ENCODE assay signal across 26 cellular contexts in genomic region chr15:91517491-91518200, GRCh38.
DNase-seq lines count a peak whose midpoint lies in the region; ATAC-seq, FAIRE-seq and TF ChIP-seq lines count a peak whose summit lies in the region.
"Had no signal": no experiment of that assay in that cellular context is flagged by ENCODE, and none has a peak within 500 bp of the region (broad histone marks: within the 10 kb centered on the region; RNA-seq: fewer than 3 reads in every experiment).

No MANE protein-coding gene starts in this region.

- H3K4me1 Mint-ChIP-seq in GM23338, result peaks cover 15% of the 10 kb centered on the region

- H3K4me3 Mint-ChIP-seq in GM23338, result no peak overlapping the region
- H3K4me3 Mint-ChIP-seq: activated CD4-positive, alpha-beta T cell treated with anti-CD3 and anti-CD28 coated beads, Interleukin-2, amount 10 ng/mL, durations not matched to agents 7 days and 5 days; neural crest cell had no signal

- H3K27me3 ChIP-seq in osteoblast (ENCODE audit: insufficient read depth, low read length) (no peaks in the 10 kb centered on the region), GM23338 (ENCODE audit: insufficient read depth) (no peaks in the 10 kb centered on the region), uterus (no peaks in the 10 kb centered on the region)
- H3K27me3 ChIP-seq: gastroesophageal sphincter, upper lobe of right lung had no signal

- H4K20me1 ChIP-seq in osteoblast (ENCODE audit: insufficient read depth, low read length), result no peaks in the 10 kb centered on the region
- no peaks in the 10 kb centered on the region for H4K20me1 ChIP-seq in GM23338 (replicated peaks; ENCODE audit: insufficient read depth)

- H3K36me3 Mint-ChIP-seq in GM23338 (ENCODE audit: low read depth), result no peaks in the 10 kb centered on the region; the same call in 2 of the 3 replicates

- peak; percentile 26 for FAIRE-seq in RCC 7860 (lab: Jason Lieb, UNC)
- FAIRE-seq: endometrium, GM12891 had no signal

- ATAC-seq in GM23338, result no peak
- ATAC-seq in GM21447 (IDR thresholded peaks at IDR 0.05; ENCODE audit: unreplicated experiment), result no peak
- ATAC-seq: gastroesophageal sphincter, psoas muscle, Right ventricle myocardium inferior, upper lobe of right lung had no signal

- no peak overlapping the region for H3K27ac Mint-ChIP-seq in GM23338
- H3K27ac Mint-ChIP-seq: activated CD4-positive, alpha-beta T cell treated with anti-CD3 and anti-CD28 coated beads, Interleukin-2, amount 10 ng/mL, durations not matched to agents 7 days and 5 days had no signal

- peak; percentile 48 for DNase-seq in GDM1 (lab: John Stamatoyannopoulos, UW)
- peak; percentile 62 for DNase-seq in RCC 7860 (ENCODE audit: low spot score)
- no peak for DNase-seq in epithelial cell of prostate (ENCODE audit: low read depth, low spot score)
- DNase-seq in osteoblast (ENCODE audit: insufficient read length, low spot score, missing footprints), result no peak
- no peak for DNase-seq in GM23338 (ENCODE audit: low spot score)
- no peak for DNase-seq in uterus
- no peak for DNase-seq in activated CD4-positive, alpha-beta T cell treated with anti-CD3 and anti-CD28 coated beads for 4 hours
- DNase-seq: activated CD4-positive, alpha-beta T cell treated with anti-CD3 and anti-CD28 coated beads, Interleukin-2, amount 10 ng/mL, durations not matched to agents 7 days and 5 days; activated CD8-positive, alpha-beta memory T cell treated with anti-CD3 and anti-CD28 coated beads, Interleukin-2, amount 50 U/mL, for 48 hours; activated gamma-delta T cell; amygdala; cerebellar nuclear complex; left colon; midbrain; NCI-H1048; NCI-H1930; NCI-H446 treated with DMSO at 0.1 percent for 48 hours; psoas muscle; stimulated activated CD4-positive, alpha-beta T cell treated with anti-CD3 and anti-CD28 coated beads, Interleukin-4, amount 100 ng/mL, for 24 hours; upper lobe of right lung had no signal

- peaks cover 48% of the 10 kb centered on the region for H3K4me1 ChIP-seq in osteoblast (ENCODE audit: insufficient read depth, low read length)
- peaks cover 6% of the 10 kb centered on the region for H3K4me1 ChIP-seq in GM23338 (ENCODE audit: insufficient read depth)
- H3K4me1 ChIP-seq in uterus, result no peaks in the 10 kb centered on the region
- H3K4me1 ChIP-seq: psoas muscle, upper lobe of right lung had no signal

- H3K9me3 ChIP-seq in osteoblast (ENCODE audit: low read depth, low read length) (no peaks in the 10 kb centered on the region), uterus (no peaks in the 10 kb centered on the region)
- H3K9me3 ChIP-seq: gastroesophageal sphincter, psoas muscle, upper lobe of right lung had no signal

- no peaks in the 10 kb centered on the region for H3F3A ChIP-seq in GM23338 (replicated peaks; ENCODE audit: low read depth)

- H2AFZ ChIP-seq in osteoblast (ENCODE audit: low read length) (peak overlapping the region; percentile 33), GM23338 (no peak overlapping the region)

- peak overlapping the region; percentile 19 for H3K4me2 ChIP-seq in osteoblast (ENCODE audit: insufficient read depth, low read length)
- no peak overlapping the region for H3K4me2 ChIP-seq in GM23338

- peaks cover 3% of the 10 kb centered on the region for H3K27me3 Mint-ChIP-seq in GM23338 (ENCODE audit: insufficient read depth, low read depth, poor library complexity)

- intact Hi-C loops in uterus (cut with DNase I; ENCODE audit: low total_unique reads), result no loop called here

- H3K9me3 Mint-ChIP-seq in GM23338, result no peaks in the 10 kb centered on the region; the same call in 2 of the 3 replicates

- H3K27ac ChIP-seq in epithelial cell of prostate (peak overlapping the region; percentile 44), osteoblast (ENCODE audit: low read depth, low read length) (peak overlapping the region; percentile 70), GM23338 (ENCODE audit: low read depth) (no peak overlapping the region), uterus (no peak overlapping the region)
- H3K27ac ChIP-seq: gastroesophageal sphincter, psoas muscle, upper lobe of right lung had no signal

- TF ChIP-seq POLR2A in uterus (IDR thresholded peaks at IDR 0.05), result no peak

- H3K9me2 ChIP-seq in GM23338 (ENCODE audit: insufficient read depth), result no peaks in the 10 kb centered on the region

- TF ChIP-seq CTCF in osteoblast (IDR thresholded peaks at IDR 0.05; ENCODE audit: extremely low read depth, low read depth, low read length), result no peak
- no peak for TF ChIP-seq CTCF in GM23338 (conservative IDR thresholded peaks at IDR 0.05; ENCODE audit: low read depth in 2 of 2)
- TF ChIP-seq CTCF in uterus (IDR thresholded peaks at IDR 0.05), result no peak

- H3K79me2 ChIP-seq in osteoblast (ENCODE audit: insufficient read depth, low read length) (no peaks in the 10 kb centered on the region), GM23338 (replicated peaks; ENCODE audit: insufficient read depth) (no peaks in the 10 kb centered on the region)

- H3K36me3 ChIP-seq in osteoblast (ENCODE audit: insufficient read depth, low read length) (no peaks in the 10 kb centered on the region), GM23338 (ENCODE audit: insufficient read depth) (no peaks in the 10 kb centered on the region), uterus (no peaks in the 10 kb centered on the region)
- H3K36me3 ChIP-seq: gastroesophageal sphincter, upper lobe of right lung had no signal

- H3K4me3 ChIP-seq in osteoblast (ENCODE audit: insufficient read depth, low read length), result no peak overlapping the region
- H3K4me3 ChIP-seq in GM23338, result no peak overlapping the region
- H3K4me3 ChIP-seq in uterus, result no peak overlapping the region
- H3K4me3 ChIP-seq: gastroesophageal sphincter, psoas muscle, upper lobe of right lung had no signal

TF ChIP-seq in GM23338, 12 proteins besides CTCF, POLR2A, EP300 and RAD21 (continues in another document):
- TF ChIP-seq JUNB (IDR thresholded peaks at IDR 0.05; ENCODE audit: unreplicated experiment), result no peak
- TF ChIP-seq CREB1 (CRISPR knock-in tag; IDR thresholded peaks at IDR 0.05; ENCODE audit: low read depth), result no peak
- TF ChIP-seq REST (IDR thresholded peaks at IDR 0.05; ENCODE audit: unreplicated experiment), result no peak
- no peak for TF ChIP-seq STAT1 (IDR thresholded peaks at IDR 0.05; ENCODE audit: unreplicated experiment)
- no peak for TF ChIP-seq EZH2 (IDR thresholded peaks at IDR 0.05; ENCODE audit: low read depth, unreplicated experiment)
- no peak for TF ChIP-seq ZNF114 (CRISPR knock-in tag; IDR thresholded peaks at IDR 0.05)

Comparison
In these comparisons a context has a peak if more than half of its experiments do, and no peak if none do; other contexts are left out.
1. DNase-seq: peak in GDM1 (single experiment) and RCC 7860 (single experiment); none in epithelial cell of prostate (single experiment), osteoblast (single experiment), GM23338 (single experiment), uterus (0 of 2) and activated CD4-positive, alpha-beta T cell treated with anti-CD3 and anti-CD28 coated beads for 4 hours (0 of 2).
2. H3K27ac ChIP-seq: peak in epithelial cell of prostate (single experiment) and osteoblast (single experiment); none in GM23338 (single experiment) and uterus (0 of 2).